Comparison of ENCODE assay signal across 16 cellular contexts in the genomic region with DNA sequence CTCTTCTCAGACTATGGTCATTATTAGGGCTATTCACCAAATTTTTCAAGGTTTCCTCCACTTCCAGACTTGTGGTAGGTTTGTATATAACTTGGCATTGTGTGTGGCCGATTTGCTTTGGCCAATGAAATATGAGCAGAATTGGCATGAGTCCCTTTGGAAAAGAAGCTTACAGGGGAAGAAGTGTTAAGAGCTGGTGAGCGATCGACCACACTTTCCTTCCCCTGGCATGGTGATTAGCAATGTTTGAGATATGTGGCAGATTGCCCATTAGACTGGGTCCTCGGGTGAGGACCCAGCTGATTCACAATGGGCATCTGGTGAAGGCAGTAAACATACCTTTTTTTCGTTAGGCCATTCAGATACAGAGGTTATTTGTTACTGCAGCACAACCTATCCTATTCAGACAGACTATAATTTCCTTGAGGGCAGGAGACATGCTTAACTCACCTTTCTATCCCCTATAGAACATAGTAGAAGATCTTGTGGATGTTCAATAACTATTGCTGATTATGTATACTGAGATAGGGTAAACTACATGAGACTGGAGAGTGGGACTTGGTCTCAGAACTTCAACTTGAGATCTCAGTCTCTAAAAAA.
DNase-seq lines count a peak whose midpoint lies in the region; ATAC-seq and TF ChIP-seq lines count a peak whose summit lies in the region.
"Had no signal": no experiment of that assay in that cellular context is flagged by ENCODE, and none has a peak within 500 bp of the region (broad histone marks: within the 10 kb centered on the region; RNA-seq: fewer than 3 reads in every experiment).

No MANE protein-coding gene starts in this region.

- H3K36me3 ChIP-seq in mammary epithelial cell (ENCODE audit: insufficient read depth, low read length) (no peaks in the 10 kb centered on the region), lung (ENCODE audit: control insufficient read depth in 2 of 2, insufficient read depth in 2 of 2, low read length in 2 of 2) (no peaks in the 10 kb centered on the region)
- H3K36me3 ChIP-seq: spleen had no signal

- no peak overlapping the region for H3K4me3 Mint-ChIP-seq in WTC11
- H3K4me3 Mint-ChIP-seq: activated CD8-positive, alpha-beta T cell treated with anti-CD3 and anti-CD28 coated beads for 36 hours had no signal

- peaks cover 30% of the 10 kb centered on the region for H3K4me1 ChIP-seq in mammary epithelial cell (ENCODE audit: insufficient read depth, low read length)
- H3K4me1 ChIP-seq in lung (ENCODE audit: control insufficient read depth in 2 of 2, insufficient read depth in 2 of 2, low read length in 2 of 2) = peaks cover 30 to 36% of the 10 kb centered on the region in 2 donors

- intact Hi-C loops in mammary epithelial cell (cut with micrococcal nuclease) = no loop called here

- TF ChIP-seq CTCF in 22Rv1 (IDR thresholded peaks at IDR 0.05) (no peak), mammary epithelial cell (conservative IDR thresholded peaks at IDR 0.05 in 1 of 2, IDR thresholded peaks at IDR 0.05 in 1 of 2; ENCODE audit: extremely low read depth in 1 of 2, insufficient read depth in 1 of 2, low read depth in 1 of 2, low read length in 2 of 2) (no peak), lung (IDR thresholded peaks at IDR 0.05; ENCODE audit: control extremely low read depth, extremely low read depth) (no peak), WTC11 (IDR thresholded peaks at IDR 0.05) (no peak)

- dilution Hi-C loops in mammary epithelial cell (cut with HindIII; ENCODE audit: low sequenced_read_pairs) = loop anchor here (5.0 kb wide), 2 partner anchors 55 to 75 kb away; no protein-coding TSS in a partner anchor

- no peaks in the 10 kb centered on the region for H3K27me3 ChIP-seq in mammary epithelial cell (ENCODE audit: insufficient read depth, low read length)
- H3K27me3 ChIP-seq in lung (ENCODE audit: control insufficient read depth, insufficient read depth) = no peaks in the 10 kb centered on the region
- H3K27me3 ChIP-seq: spleen had no signal

- peaks cover 6% of the 10 kb centered on the region; the same call in 1 of the 2 replicates for H3K9me3 Mint-ChIP-seq in WTC11
- H3K9me3 Mint-ChIP-seq: activated CD8-positive, alpha-beta T cell treated with anti-CD3 and anti-CD28 coated beads for 36 hours had no signal

- no TSS peak for BruUV-seq in mammary epithelial cell (replicated peaks; lab: Mats Ljungman, UMichigan)

- ATAC-seq in lung (ENCODE audit: insufficient read depth, low FRiP score) = no peak
- ATAC-seq in WTC11 = no peak
- ATAC-seq in GM19395 (IDR thresholded peaks at IDR 0.05; ENCODE audit: unreplicated experiment) = no peak
- ATAC-seq in HG03108 (IDR thresholded peaks at IDR 0.05; ENCODE audit: unreplicated experiment) = no peak
- ATAC-seq: activated CD8-positive, alpha-beta T cell treated with anti-CD3 and anti-CD28 coated beads for 36 hours had no signal

- H3K4me1 Mint-ChIP-seq in WTC11 = peaks cover 22% of the 10 kb centered on the region

- POLR2A ChIA-PET in WTC11 (lab: Charles Lee) = no interaction called here

- no peak overlapping the region for H3K27ac Mint-ChIP-seq in WTC11
- H3K27ac Mint-ChIP-seq: activated CD8-positive, alpha-beta T cell treated with anti-CD3 and anti-CD28 coated beads for 36 hours had no signal

- H3K27ac ChIP-seq in 22Rv1 (peak overlapping the region; percentile 84; the same call in 1 of the 2 replicates), mammary epithelial cell (ENCODE audit: insufficient read depth, low read depth, low read length) (no peak overlapping the region), lung (ENCODE audit: low read depth in 1 of 2, low read length in 1 of 2) (peak overlapping the region; percentile 5 to 56)
- H3K27ac ChIP-seq: KMS-11 had no signal

- H3K9me3 ChIP-seq in mammary epithelial cell (replicated peaks; ENCODE audit: insufficient read depth, low read length) (no peaks in the 10 kb centered on the region), lung (ENCODE audit: control insufficient read depth in 2 of 2, insufficient read depth in 1 of 2, low read length in 1 of 2) (no peaks in the 10 kb centered on the region)
- H3K9me3 ChIP-seq: spleen had no signal

- 37% methylated on average over 5 of the region's 5 CpGs for WGBS in mammary epithelial cell (ENCODE audit: low coverage, missing lambda C conversion rate)
- WGBS in lung, 2 donors = 61 to 80% methylated on average over 5 of the region's 5 CpGs

- in situ Hi-C loops in mammary epithelial cell (cut with MboI; ENCODE audit: low sequenced_read_pairs in 2 of 2) = loop anchor here in 1 of 2 donors (25.0 kb wide), 1 partner anchor 115 kb away; no protein-coding TSS in a partner anchor

- no peaks in the 10 kb centered on the region for H3K79me2 ChIP-seq in mammary epithelial cell (ENCODE audit: insufficient read depth, low read length)

- H3K4me3 ChIP-seq in mammary epithelial cell (replicated peaks in 1 of 3; ENCODE audit: insufficient read depth in 1 of 3, low read depth in 2 of 3, low read length in 3 of 3) = no peak overlapping the region
- no peak overlapping the region for H3K4me3 ChIP-seq in lung
- H3K4me3 ChIP-seq: spleen had no signal

- H3K36me3 Mint-ChIP-seq in WTC11 = no peaks in the 10 kb centered on the region

- no peak overlapping the region for H2AFZ ChIP-seq in mammary epithelial cell (ENCODE audit: low read depth, low read length)

- no peaks in the 10 kb centered on the region; the same call in 1 of the 2 replicates for H3K27me3 Mint-ChIP-seq in WTC11 (ENCODE audit: low read depth)
- H3K27me3 Mint-ChIP-seq: activated CD8-positive, alpha-beta T cell treated with anti-CD3 and anti-CD28 coated beads for 36 hours had no signal

- H4K20me1 ChIP-seq in mammary epithelial cell (ENCODE audit: insufficient read depth, low read length) = no peaks in the 10 kb centered on the region

- DNase-seq in LHCN-M2 (ENCODE audit: low read depth) (peak; percentile 92), mammary epithelial cell (peak; percentile 80), lung (ENCODE audit: low spot score) (no peak), WTC11 (ENCODE audit: low spot score) (no peak), NCI-H1694 (lab: John Stamatoyannopoulos, UW) (no peak)
- DNase-seq: activated CD8-positive, alpha-beta T cell treated with anti-CD3 and anti-CD28 coated beads for 36 hours; activated effector memory CD4-positive, alpha-beta T cell treated with anti-CD3 and anti-CD28 coated beads, Interleukin-2, amount 50 U/mL, for 16 hours; DMS 273 treated with DMSO at 0.1 percent for 48 hours; hippocampal formation; NCI-H187 treated with DMSO at 0.1 percent for 48 hours; NCI-H69; spleen had no signal

- no peak overlapping the region for H3K4me2 ChIP-seq in mammary epithelial cell (ENCODE audit: insufficient read depth, low read depth, low read length)
- H3K4me2 ChIP-seq: KMS-11 had no signal

- no peak overlapping the region for H3K9ac ChIP-seq in mammary epithelial cell (ENCODE audit: insufficient read depth, low read length)
- H3K9ac ChIP-seq: KMS-11 had no signal

- CTCF ChIA-PET in mammary epithelial cell (lab: Charles Lee; ENCODE audit: low non-redundant PET) (interaction anchor here (0.6 kb wide), 1 partner anchor 20 kb away, joined by 3 read pairs; no protein-coding TSS in a partner anchor), WTC11 (lab: Charles Lee) (no interaction called here)

TF ChIP-seq in WTC11, 78 proteins besides CTCF, POLR2A, EP300 and RAD21:
- TF ChIP-seq, protein P1, sequence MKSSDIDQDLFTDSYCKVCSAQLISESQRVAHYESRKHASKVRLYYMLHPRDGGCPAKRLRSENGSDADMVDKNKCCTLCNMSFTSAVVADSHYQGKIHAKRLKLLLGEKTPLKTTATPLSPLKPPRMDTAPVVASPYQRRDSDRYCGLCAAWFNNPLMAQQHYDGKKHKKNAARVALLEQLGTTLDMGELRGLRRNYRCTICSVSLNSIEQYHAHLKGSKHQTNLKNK (CRISPR knock-in tag; IDR thresholded peaks at IDR 0.05) = no peak
- TF ChIP-seq CREB1 (CRISPR knock-in tag; IDR thresholded peaks at IDR 0.05) = no peak
- TF ChIP-seq PRRX2 (CRISPR knock-in tag; IDR thresholded peaks at IDR 0.05) = no peak

Comparison
In these comparisons a context has a peak if more than half of its experiments do, and no peak if none do; other contexts are left out.
1. DNase-seq: peak in LHCN-M2 (single experiment) and mammary epithelial cell (single experiment); none in lung (single experiment), WTC11 (single experiment) and NCI-H1694 (single experiment).